ENCODE assay signal across 9 cellular contexts in genomic region chr4:70608324-70608723, GRCh38. TPM values are rescaled to one million over a fixed set of nuclear protein-coding genes. Genes with fewer than 3 reads are reported as not detected.
"Had no signal": no experiment of that assay in that cellular context is flagged by ENCODE, and none has a peak within 500 bp of the region (broad histone marks: within the 10 kb centered on the region; RNA-seq: fewer than 3 reads in every experiment).

No MANE protein-coding gene starts in this region.

- H3K4me3 Mint-ChIP-seq: H9 had no signal

- FAIRE-seq: H54, HTR-8/SVneo had no signal

- H2AFZ ChIP-seq: GM23248 had no signal

- H3K9me3 Mint-ChIP-seq: H9 had no signal

- H3K27ac ChIP-seq: GM23248 had no signal

- DNase-seq: GM23248, GOT3, H9, HCEC 1CT, IMR-90, KBM-7 had no signal

- H3K9ac ChIP-seq: GM23248 had no signal

- H3K4me3 ChIP-seq: GM23248 had no signal

RNA-seq across cellular contexts. Expression of gene AMBN, which starts 16.3 kb away (rescaled TPM):
- total RNA-seq: GM23248, H9, HT-29, IMR-90 had no signal
- polyA plus RNA-seq: GM23248, IMR-90 had no signal

RNA-seq across cellular contexts. Expression of gene ENAM, which starts 20.2 kb away (rescaled TPM):
- total RNA-seq: GM23248, H9, HT-29 had no signal
- polyA plus RNA-seq: GM23248 had no signal

RNA-seq across cellular contexts. Expression of gene JCHAIN, which starts 58.0 kb away (rescaled TPM):
- total RNA-seq: H9, HT-29 had no signal
